In the genomic region with DNA sequence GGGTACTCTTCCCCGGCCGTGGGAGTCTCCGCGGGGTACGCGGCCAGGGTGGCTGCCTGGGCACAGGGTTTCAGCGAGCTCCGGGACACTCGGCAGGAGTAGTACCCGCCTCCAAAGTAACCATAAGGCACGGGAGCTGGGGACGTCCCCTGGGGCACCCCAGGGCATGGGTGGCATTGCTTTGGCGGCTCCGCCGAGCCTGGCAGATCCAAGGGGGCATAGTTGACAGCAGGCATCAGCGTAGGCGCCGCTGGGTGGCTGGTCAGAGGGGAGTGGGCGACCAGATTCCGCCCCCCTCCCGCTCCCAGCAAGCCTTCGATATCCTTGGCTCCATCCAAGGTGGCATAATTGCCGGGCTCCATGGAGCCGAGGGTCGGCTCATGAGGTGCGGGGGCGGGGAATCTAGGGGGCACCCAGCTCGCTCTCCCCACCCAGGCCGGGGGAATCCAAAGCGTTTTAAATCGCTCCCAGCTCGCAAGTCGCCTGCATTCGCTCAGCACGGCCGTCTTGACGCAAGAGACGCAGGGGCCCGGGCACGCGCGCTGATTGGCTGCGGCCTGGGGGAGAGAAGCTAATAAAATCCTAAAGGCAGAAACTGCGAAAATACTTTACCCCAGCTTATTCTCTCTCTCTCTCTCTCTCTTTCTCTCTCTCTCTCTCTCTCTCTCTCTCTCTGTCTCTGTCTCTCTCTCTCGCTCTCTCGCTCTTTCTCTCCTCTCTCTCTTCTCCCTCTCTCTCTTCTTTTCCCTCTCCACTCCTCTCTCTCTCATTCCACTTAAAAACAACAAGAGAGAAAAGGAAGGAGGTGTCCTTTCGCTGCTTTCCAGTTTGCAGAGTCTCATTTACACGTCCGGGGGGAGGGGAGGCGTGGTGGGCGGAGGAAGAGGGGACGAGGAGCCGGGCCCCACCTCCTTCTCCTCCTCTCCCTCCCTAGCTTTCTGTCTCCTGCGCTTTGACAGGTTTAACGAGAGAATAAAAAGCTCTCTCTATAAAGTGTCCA, we compare ENCODE assay signal across 8 cellular contexts. TPM values are rescaled to one million over a fixed set of nuclear protein-coding genes. Genes with fewer than 3 reads are reported as not detected.
DNase-seq lines count a peak whose midpoint lies in the region; ATAC-seq and TF ChIP-seq lines count a peak whose summit lies in the region.

A gene (minus strand): TSS at position 519 of the 1,000 bp plus-strand sequence. CDS start 157 bp downstream, at position 362.

- no peak within 1 kb of the TSS for H3K27ac Mint-ChIP-seq in neural progenitor cell

- no peak within 1 kb of the TSS for H3K4me3 Mint-ChIP-seq in neural progenitor cell

- TF ChIP-seq CTCF in right atrium auricular region (IDR thresholded peaks at IDR 0.05), result no peak
- no peak for TF ChIP-seq CTCF in neural progenitor cell (IDR thresholded peaks at IDR 0.05)

- H3K9ac ChIP-seq in neural progenitor cell, result no peak within 1 kb of the TSS

- peaks cover 57 to 91% of the 10 kb centered on the region in 2 donors for H3K27me3 ChIP-seq in right atrium auricular region
- peaks cover 100% of the 10 kb centered on the region for H3K27me3 ChIP-seq in neural progenitor cell

- peaks cover 82% of the 10 kb centered on the region for H4K20me1 ChIP-seq in neural progenitor cell (ENCODE audit: low read depth)

- H3K4me1 ChIP-seq in right atrium auricular region (peaks cover 0 to 40% of the 10 kb centered on the region in 2 donors), neural progenitor cell (no peaks in the 10 kb centered on the region)

- H3F3A ChIP-seq in neural progenitor cell (ENCODE audit: low read depth), result peaks cover 4% of the 10 kb centered on the region

- H3K4me3 ChIP-seq in right atrium auricular region (peak within 1 kb of the TSS in 1 of 2 donors; percentile 30), neural progenitor cell (peak within 1 kb of the TSS; percentile 22)

- H3K36me3 Mint-ChIP-seq in neural progenitor cell, result peaks cover 3% of the 10 kb centered on the region

- peaks cover 13% of the 10 kb centered on the region for H3K9me3 Mint-ChIP-seq in neural progenitor cell

- no peaks in the 10 kb centered on the region for H3K79me2 ChIP-seq in neural progenitor cell (ENCODE audit: low read depth)

- intact Hi-C loops in Right ventricle myocardium inferior (cut with DNase I), result loop anchor here (5.0 kb wide), 1 partner anchor 149 kb away; no protein-coding TSS in a partner anchor

- H3K27ac ChIP-seq in right atrium auricular region, result no peak within 1 kb of the TSS
- no peak within 1 kb of the TSS for H3K27ac ChIP-seq in neural progenitor cell

- no peak within 1 kb of the TSS for H2AFZ ChIP-seq in neural progenitor cell (replicated peaks)

- H3K27me3 Mint-ChIP-seq in neural progenitor cell (ENCODE audit: insufficient read depth, low read depth), result peaks cover 96% of the 10 kb centered on the region

- H3K4me1 Mint-ChIP-seq in neural progenitor cell, result peaks cover 2% of the 10 kb centered on the region

- DNase-seq in Right ventricle myocardium inferior (ENCODE audit: missing footprints) (peak; percentile 77), right atrium auricular region (ENCODE audit: low spot score) (no peak), RPMI8226 (peak; percentile 44), dermis blood vessel endothelial cell (peak; percentile 62), neural progenitor cell (ENCODE audit: low spot score) (peak; percentile 74), NCI-H1092 (lab: John Stamatoyannopoulos, UW) (no peak)
- no peak for DNase-seq in activated CD8-positive, alpha-beta memory T cell treated with anti-CD3 and anti-CD28 coated beads for 24 hours

- ATAC-seq in Right ventricle myocardium inferior (no peak), GM21423 (IDR thresholded peaks at IDR 0.05; ENCODE audit: unreplicated experiment) (no peak)

- H3K4me2 ChIP-seq in neural progenitor cell, result peak within 1 kb of the TSS; percentile 62

- H3K9me3 ChIP-seq in right atrium auricular region (no peaks in the 10 kb centered on the region), neural progenitor cell (ENCODE audit: low read depth) (no peaks in the 10 kb centered on the region)

- no peaks in the 10 kb centered on the region for H3K36me3 ChIP-seq in right atrium auricular region
- no peaks in the 10 kb centered on the region for H3K36me3 ChIP-seq in neural progenitor cell

RNA-seq across cellular contexts. Expression of the gene that starts here (rescaled TPM):
- total RNA-seq in Right ventricle myocardium inferior, result not detected
- total RNA-seq in right atrium auricular region, result not detected
- total RNA-seq in dermis blood vessel endothelial cell, result not detected in 2 replicates
- total RNA-seq in neural progenitor cell (ENCODE audit: low replicate concordance), result not detected in 2 replicates

Comparison
In these comparisons a context has a peak if more than half of its experiments do, and no peak if none do; other contexts are left out.
1. Peak in DNase-seq in Right ventricle myocardium inferior; RNA of the gene not detected or under 1 TPM.
2. Peak in DNase-seq in dermis blood vessel endothelial cell; RNA of the gene not detected or under 1 TPM.
3. Peak in DNase-seq, H3K4me3 ChIP-seq and H3K4me2 ChIP-seq in neural progenitor cell; RNA of the gene not detected or under 1 TPM.